In genomic region chr9:8534828-8535227, GRCh38 we compare ENCODE assay signal across 24 cellular contexts.
"Had no signal": no experiment of that assay in that cellular context is flagged by ENCODE, and none has a peak within 500 bp of the region (broad histone marks: within the 10 kb centered on the region; RNA-seq: fewer than 3 reads in every experiment).

No MANE protein-coding gene starts in this region.

- H3K27ac ChIP-seq: brain microvascular endothelial cell, cardiac muscle cell, SJSA1 had no signal

- ATAC-seq: activated T-cell treated with anti-CD3 and anti-CD28 coated beads, Interleukin-2, amount 50 U/mL, for 4 hours; activated T-helper 17 cell treated with anti-CD3 and anti-CD28 coated beads, Interleukin-2, amount 50 U/mL, for 72 hours; K562; PC-3; T-helper 17 cell; WTC11 had no signal

- DNase-seq: activated CD4-positive, alpha-beta memory T cell treated with anti-CD3 and anti-CD28 coated beads for 36 hours; activated CD4-positive, alpha-beta T cell treated with anti-CD3 and anti-CD28 coated beads, Interleukin-2, amount 10 ng/mL, durations not matched to agents 7 days and 5 days; activated CD8-positive, alpha-beta memory T cell treated with anti-CD3 and anti-CD28 coated beads for 24 hours; activated gamma-delta T cell; activated naive CD4-positive, alpha-beta T cell treated with anti-CD3 and anti-CD28 coated beads for 36 hours; activated T-cell treated with anti-CD3 and anti-CD28 coated beads, Interleukin-2, amount 50 U/mL, for 4 hours; amygdala; brain microvascular endothelial cell; Karpas-422; MM.1S; NCI-H1105; NCI-H1436; NCI-H187 treated with DMSO at 0.1 percent for 48 hours; NCI-H2081 treated with DMSO at 0.1 percent for 48 hours; NCI-H226; PC-3; SHP77; T-helper 17 cell; T-helper 9 cell had no signal

- H3K27me3 ChIP-seq: brain microvascular endothelial cell, cardiac muscle cell, SJSA1 had no signal
